7 cellular contexts compared by ENCODE assay signal in the genomic region with DNA sequence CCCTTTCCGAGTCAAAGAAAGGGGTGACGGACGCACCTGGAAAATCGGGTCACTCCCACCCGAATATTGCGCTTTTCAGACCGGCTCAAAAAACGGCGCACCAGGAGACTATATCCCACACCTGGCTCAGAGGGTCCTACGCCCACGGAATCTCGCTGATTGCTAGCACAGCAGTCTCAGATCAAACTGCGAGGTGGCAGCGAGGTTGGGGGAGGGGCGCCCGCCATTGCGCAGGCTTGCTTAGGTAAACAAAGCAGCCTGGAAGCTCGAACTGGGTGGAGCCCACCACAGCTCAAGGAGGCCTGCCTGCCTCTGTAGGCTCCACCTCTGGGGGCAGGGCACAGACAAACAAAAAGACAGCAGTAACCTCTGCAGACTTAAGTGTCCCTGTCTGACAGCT. TPM values are rescaled to one million over a fixed set of nuclear protein-coding genes. Genes with fewer than 3 reads are reported as not detected.
"Had no signal": no experiment of that assay in that cellular context is flagged by ENCODE, and none has a peak within 500 bp of the region (broad histone marks: within the 10 kb centered on the region; RNA-seq: fewer than 3 reads in every experiment).

No MANE protein-coding gene starts in this region.

RNA-seq across cellular contexts. Expression of a gene that starts 17.2 kb away (rescaled TPM):
- total RNA-seq: GM23248, GM23338, H1, H4, H7, H9, HFFc6 had no signal

RNA-seq across cellular contexts. Expression of a gene that starts 39.8 kb away (rescaled TPM):
- total RNA-seq: GM23248, H4, H7, H9 had no signal
